ENCODE assay signal across 14 cellular contexts in the genomic region with DNA sequence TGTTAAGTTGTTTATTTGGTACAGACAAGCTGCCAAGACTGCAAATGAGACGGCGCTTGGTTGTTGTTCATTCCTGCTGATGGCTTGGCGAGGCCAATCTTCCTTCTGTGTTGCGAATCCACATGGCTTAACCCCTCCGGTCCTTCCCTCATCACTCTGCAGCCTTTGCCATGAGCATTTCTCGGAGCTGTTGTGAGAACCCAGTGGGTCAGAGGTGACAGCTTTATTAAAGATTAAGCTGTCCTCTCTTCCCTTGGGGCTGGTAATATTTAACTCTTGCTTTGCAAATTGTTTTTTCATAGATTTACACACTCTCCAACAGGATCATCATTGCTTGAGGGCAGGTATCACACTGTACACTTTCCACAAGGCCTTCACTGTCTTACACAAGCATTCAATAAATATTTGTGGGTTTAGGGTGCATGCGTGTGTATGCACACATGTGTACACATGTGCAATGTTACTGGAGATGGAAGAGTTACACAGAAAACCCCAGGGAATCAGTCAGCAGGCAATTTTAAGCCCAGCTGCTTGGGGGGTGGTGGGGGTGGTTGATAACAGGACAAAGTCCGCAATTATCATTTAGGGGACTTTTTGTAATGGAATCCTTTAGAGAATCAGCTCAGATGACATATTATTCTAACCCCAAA. TPM values are rescaled to one million over a fixed set of nuclear protein-coding genes. Genes with fewer than 3 reads are reported as not detected.
A peak's percentile ranks its signal among the peaks of the same experiment; 100 is the strongest.
DNase-seq lines count a peak whose midpoint lies in the region; ATAC-seq, FAIRE-seq and TF ChIP-seq lines count a peak whose summit lies in the region.
"Had no signal": no experiment of that assay in that cellular context is flagged by ENCODE, and none has a peak within 500 bp of the region (broad histone marks: within the 10 kb centered on the region; RNA-seq: fewer than 3 reads in every experiment).

No MANE protein-coding gene starts in this region.

- H3K27me3 Mint-ChIP-seq in GM23338 (ENCODE audit: insufficient read depth, low read depth, poor library complexity), result peaks cover 2% of the 10 kb centered on the region
- H3K27me3 Mint-ChIP-seq in WTC11 (ENCODE audit: low read depth), result no peaks in the 10 kb centered on the region; the same call in 1 of the 2 replicates

- H3K79me2 ChIP-seq in GM23338 (replicated peaks; ENCODE audit: insufficient read depth), result no peaks in the 10 kb centered on the region

- intact Hi-C loops in spleen (cut with DNase I; ENCODE audit: low total_unique reads), result no loop called here

- 10 to 41% (median 28%) methylated on average over 8 of the region's 8 CpGs for WGBS in small intestine, 3 donors
- WGBS in spleen, 5 donors, result 61 to 84% (median 70%) methylated on average over 8 of the region's 8 CpGs

- CTCF ChIA-PET in WTC11 (lab: Charles Lee), result interaction anchor here (1.1 to 2.8 kb wide), 4 partner anchors 16 to 240 kb away, joined by 3 to 11 read pairs (median 4); no protein-coding TSS in a partner anchor

- H3K9me2 ChIP-seq in GM23338 (ENCODE audit: insufficient read depth), result no peaks in the 10 kb centered on the region

- H4K20me1 ChIP-seq in GM23338 (replicated peaks; ENCODE audit: insufficient read depth), result no peaks in the 10 kb centered on the region

- no peak for TF ChIP-seq CTCF in GM23338 (conservative IDR thresholded peaks at IDR 0.05; ENCODE audit: low read depth in 2 of 2)
- TF ChIP-seq CTCF in WTC11 (IDR thresholded peaks at IDR 0.05), result no peak
- no peak for TF ChIP-seq CTCF in spleen (IDR thresholded peaks at IDR 0.05 in 8 of 11, conservative IDR thresholded peaks at IDR 0.05 in 3 of 11)

- H3K27ac Mint-ChIP-seq in GM23338 (peak overlapping the region; percentile 76), WTC11 (0 out of 2 replicates have a peak overlapping the region, but pooled peaks have one; percentile 17)
- H3K27ac Mint-ChIP-seq: activated naive CD8-positive, alpha-beta T cell treated with anti-CD3 and anti-CD28 coated beads for 36 hours; naive B cell had no signal

- no peak for FAIRE-seq in small intestine (lab: Jason Lieb, UNC)
- FAIRE-seq: colon had no signal

- TF ChIP-seq POLR2A in spleen (IDR thresholded peaks at IDR 0.05), result no peak

- POLR2A ChIA-PET in WTC11 (lab: Charles Lee), result no interaction called here

- no peaks in the 10 kb centered on the region for H3K9me3 ChIP-seq in small intestine (ENCODE audit: control insufficient read depth, low read depth)
- no peaks in the 10 kb centered on the region for H3K9me3 ChIP-seq in spleen
- H3K9me3 ChIP-seq: thoracic aorta had no signal

- no peaks in the 10 kb centered on the region for H3K36me3 ChIP-seq in GM23338 (ENCODE audit: insufficient read depth)
- H3K36me3 ChIP-seq in small intestine (ENCODE audit: control insufficient read depth in 2 of 2, insufficient read depth in 2 of 2, low read length in 2 of 2), result no peaks in the 10 kb centered on the region
- H3K36me3 ChIP-seq in spleen, result no peaks in the 10 kb centered on the region
- H3K36me3 ChIP-seq: thoracic aorta had no signal

- H3K27ac ChIP-seq in GM23338 (ENCODE audit: low read depth) (no peak overlapping the region), small intestine (ENCODE audit: low read depth in 1 of 2, low read length in 1 of 2) (peak overlapping the region in 1 of 2 donors; percentile 64), spleen (no peak overlapping the region)
- H3K27ac ChIP-seq: thoracic aorta had no signal

- H3K4me1 ChIP-seq in GM23338 (ENCODE audit: insufficient read depth) (peaks cover 19% of the 10 kb centered on the region), small intestine (ENCODE audit: control insufficient read depth in 2 of 2, insufficient read depth in 1 of 2, low read depth in 1 of 2, low read length in 1 of 2) (peaks cover 5 to 7% of the 10 kb centered on the region in 2 donors), spleen (peaks cover 0 to 13% (median 3%) of the 10 kb centered on the region in 6 donors)

- H3K4me2 ChIP-seq in GM23338, result peak overlapping the region; percentile 70

- no peaks in the 10 kb centered on the region for H3K36me3 Mint-ChIP-seq in GM23338 (ENCODE audit: low read depth)
- H3K36me3 Mint-ChIP-seq in WTC11, result no peaks in the 10 kb centered on the region
- H3K36me3 Mint-ChIP-seq: activated naive CD8-positive, alpha-beta T cell treated with anti-CD3 and anti-CD28 coated beads for 36 hours; naive B cell had no signal

- H3K9me3 Mint-ChIP-seq in GM23338 (no peaks in the 10 kb centered on the region), WTC11 (peaks cover 5% of the 10 kb centered on the region; the same call in 1 of the 2 replicates)

- H3K4me3 ChIP-seq in GM23338 (peak overlapping the region; percentile 32; the same call in 1 of the 2 replicates), small intestine (ENCODE audit: low read depth in 1 of 2, low read length in 2 of 2) (peak overlapping the region in 1 of 2 donors; percentile 8), spleen (no peak overlapping the region)
- H3K4me3 ChIP-seq: thoracic aorta had no signal

- peak; percentile 46 for ATAC-seq in GM23338
- ATAC-seq in WTC11, result peak; percentile 31
- no peak for ATAC-seq in GM18909 (IDR thresholded peaks at IDR 0.05; ENCODE audit: poor library complexity, unreplicated experiment)

- H3K27me3 ChIP-seq in GM23338 (ENCODE audit: insufficient read depth), result no peaks in the 10 kb centered on the region
- H3K27me3 ChIP-seq in small intestine (ENCODE audit: control insufficient read depth in 2 of 2, insufficient read depth in 2 of 2, low read length in 2 of 2), result no peaks in the 10 kb centered on the region
- H3K27me3 ChIP-seq in spleen (replicated peaks in 1 of 7), result no peaks in the 10 kb centered on the region

- H3K4me3 Mint-ChIP-seq in GM23338 (peak overlapping the region; percentile 16; the same call in 1 of the 3 replicates), WTC11 (no peak overlapping the region)

- H3K4me1 Mint-ChIP-seq in GM23338 (peaks cover 40% of the 10 kb centered on the region), WTC11 (peaks cover 45% of the 10 kb centered on the region)

- no peak for DNase-seq in GM23338 (ENCODE audit: low spot score)
- no peak for DNase-seq in WTC11 (ENCODE audit: low spot score)
- peak; percentile 33 for DNase-seq in islet precursor cell
- peak; percentile 54 for DNase-seq in small intestine
- no peak for DNase-seq in spleen
- DNase-seq in MV-4-11 (lab: John Stamatoyannopoulos, UW), result no peak
- DNase-seq in stimulated activated naive CD4-positive, alpha-beta T cell (lab: John Stamatoyannopoulos, UW), result no peak
- DNase-seq: activated CD4-positive, CD25-positive, alpha-beta regulatory T cell treated with anti-CD3 and anti-CD28 coated beads, Interleukin-2, amount 50 U/mL, for 72 hours; activated naive CD8-positive, alpha-beta T cell treated with anti-CD3 and anti-CD28 coated beads for 36 hours; naive B cell; NCI-H446 treated with DMSO at 0.1 percent for 48 hours had no signal

- H2AFZ ChIP-seq in GM23338, result peak overlapping the region; percentile 96

- H3F3A ChIP-seq in GM23338 (replicated peaks; ENCODE audit: low read depth), result no peaks in the 10 kb centered on the region

TF ChIP-seq in GM23338, 12 proteins besides CTCF, POLR2A, EP300 and RAD21 (continues in another document):
- TF ChIP-seq EZH2phosphoT487 (IDR thresholded peaks at IDR 0.05; ENCODE audit: unreplicated experiment) (no peak), ZNF114 (CRISPR knock-in tag; IDR thresholded peaks at IDR 0.05) (no peak), EZH2 (IDR thresholded peaks at IDR 0.05; ENCODE audit: low read depth, unreplicated experiment) (no peak)

TF ChIP-seq in WTC11, 78 proteins besides CTCF, POLR2A, EP300 and RAD21 (continues in another document):
- TF ChIP-seq ZNF416 (CRISPR knock-in tag; IDR thresholded peaks at IDR 0.05) (no peak), ATF1 (CRISPR knock-in tag; IDR thresholded peaks at IDR 0.05) (no peak), ZNF396 (CRISPR knock-in tag; IDR thresholded peaks at IDR 0.05; ENCODE audit: borderline replicate concordance) (no peak), ZBTB21 (CRISPR knock-in tag; IDR thresholded peaks at IDR 0.05; ENCODE audit: borderline replicate concordance) (no peak), IRF2 (CRISPR knock-in tag; IDR thresholded peaks at IDR 0.05; ENCODE audit: borderline replicate concordance, low read depth) (no peak), RORB (CRISPR knock-in tag; IDR thresholded peaks at IDR 0.05) (no peak), NR2C2 (CRISPR knock-in tag; IDR thresholded peaks at IDR 0.05) (no peak), NR3C1 (CRISPR knock-in tag; conservative IDR thresholded peaks at IDR 0.05; ENCODE audit: low read depth) (no peak)
- TF ChIP-seq, protein P1, sequence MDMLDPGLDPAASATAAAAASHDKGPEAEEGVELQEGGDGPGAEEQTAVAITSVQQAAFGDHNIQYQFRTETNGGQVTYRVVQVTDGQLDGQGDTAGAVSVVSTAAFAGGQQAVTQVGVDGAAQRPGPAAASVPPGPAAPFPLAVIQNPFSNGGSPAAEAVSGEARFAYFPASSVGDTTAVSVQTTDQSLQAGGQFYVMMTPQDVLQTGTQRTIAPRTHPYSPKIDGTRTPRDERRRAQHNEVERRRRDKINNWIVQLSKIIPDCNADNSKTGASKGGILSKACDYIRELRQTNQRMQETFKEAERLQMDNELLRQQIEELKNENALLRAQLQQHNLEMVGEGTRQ (CRISPR knock-in tag; IDR thresholded peaks at IDR 0.05), result no peak
- TF ChIP-seq, protein P2, sequence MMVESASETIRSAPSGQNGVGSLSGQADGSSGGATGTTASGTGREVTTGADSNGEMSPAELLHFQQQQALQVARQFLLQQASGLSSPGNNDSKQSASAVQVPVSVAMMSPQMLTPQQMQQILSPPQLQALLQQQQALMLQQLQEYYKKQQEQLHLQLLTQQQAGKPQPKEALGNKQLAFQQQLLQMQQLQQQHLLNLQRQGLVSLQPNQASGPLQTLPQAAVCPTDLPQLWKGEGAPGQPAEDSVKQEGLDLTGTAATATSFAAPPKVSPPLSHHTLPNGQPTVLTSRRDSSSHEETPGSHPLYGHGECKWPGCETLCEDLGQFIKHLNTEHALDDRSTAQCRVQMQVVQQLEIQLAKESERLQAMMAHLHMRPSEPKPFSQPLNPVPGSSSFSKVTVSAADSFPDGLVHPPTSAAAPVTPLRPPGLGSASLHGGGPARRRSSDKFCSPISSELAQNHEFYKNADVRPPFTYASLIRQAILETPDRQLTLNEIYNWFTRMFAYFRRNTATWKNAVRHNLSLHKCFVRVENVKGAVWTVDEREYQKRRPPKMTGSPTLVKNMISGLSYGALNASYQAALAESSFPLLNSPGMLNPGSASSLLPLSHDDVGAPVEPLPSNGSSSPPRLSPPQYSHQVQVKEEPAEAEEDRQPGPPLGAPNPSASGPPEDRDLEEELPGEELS (CRISPR knock-in tag; IDR thresholded peaks at IDR 0.05), result no peak

RNA-seq across cellular contexts. Expression of a gene that starts 27.7 kb away (rescaled TPM):
- 0.70 and 1.5 TPM in 2 replicates for total RNA-seq in GM23338 (2014; rRNA removed; shearing (Covaris generic))
- polyA plus RNA-seq in GM23338 (2016; fragmentation: Nextera tagmentation; extraction: Ambion mirVana) (0.11 and 0.19 TPM in 2 replicates), small intestine (under 1 TPM in 1 of 3 donors, not detected in 2; 0.25 TPM), spleen (under 1 TPM; 0.16 to 0.91 (median 0.57) TPM)
- total RNA-seq in WTC11 (2021) (1.2 to 1.4 TPM (median 1.2 TPM) in 3 replicates), spleen (1 to 10 TPM in 2 of 7 donors, under 1 TPM in 2, not detected in 3; 0.25 to 1.2 (median 0.65) TPM)
- total RNA-seq: activated naive CD8-positive, alpha-beta T cell treated with anti-CD3 and anti-CD28 coated beads for 36 hours; thoracic aorta had no signal

Comparison
In these comparisons a context has a peak if more than half of its experiments do, and no peak if none do; other contexts are left out.
1. DNase-seq: peak in islet precursor cell (single experiment) and small intestine (single experiment); none in GM23338 (single experiment), WTC11 (single experiment), spleen (single experiment), MV-4-11 (single experiment) and stimulated activated naive CD4-positive, alpha-beta T cell (0 of 6).